In genomic region chr5:148454576-148454975, GRCh38 we compare ENCODE assay signal across 23 cellular contexts.
"Had no signal": no experiment of that assay in that cellular context is flagged by ENCODE, and none has a peak within 500 bp of the region (broad histone marks: within the 10 kb centered on the region; RNA-seq: fewer than 3 reads in every experiment).

No MANE protein-coding gene starts in this region.

- H3K4me1 ChIP-seq: colonic mucosa, gastrocnemius medialis, left lung, tibial nerve had no signal

- DNase-seq: activated CD4-positive, alpha-beta T cell treated with anti-CD3 and anti-CD28 coated beads for 4 hours; activated CD4-positive, alpha-beta T cell treated with anti-CD3 and anti-CD28 coated beads, Interleukin-2, amount 50 U/mL, for 4 hours; activated CD4-positive, CD25-positive, alpha-beta regulatory T cell; activated CD8-positive, alpha-beta memory T cell treated with anti-CD3 and anti-CD28 coated beads for 24 hours; activated effector memory CD4-positive, alpha-beta T cell treated with Interleukin-2 at 50 U/mL for 16 hours; activated naive CD4-positive, alpha-beta T cell treated with Interleukin-2 at 50 U/mL for 16 hours; cerebellar nuclear complex; colonic mucosa; effector memory CD4-positive, alpha-beta T cell; erythroblast; gastrocnemius medialis; glutamatergic neuron; hippocampal formation; left lung; stimulated activated CD4-positive, alpha-beta T cell treated with anti-CD3 and anti-CD28 coated beads, Interleukin-15, amount 100 ng/mL, for 24 hours; stimulated activated CD4-positive, alpha-beta T cell treated with anti-CD3 and anti-CD28 coated beads, Interleukin-2, amount 100 ng/mL, for 24 hours; T-helper 1 cell had no signal

- H3K27ac Mint-ChIP-seq: activated naive CD8-positive, alpha-beta T cell; nephron; T-helper 2 cell treated with Interferon-gamma antibody and Interleukin-4, amounts not matched to agents 5 μg/mL and 100 μg/mL, for 36 hours had no signal

- H3K4me3 ChIP-seq: colonic mucosa, gastrocnemius medialis, left lung, skin epidermis, tibial nerve had no signal

- H3K9me3 ChIP-seq: colonic mucosa, gastrocnemius medialis, left lung, tibial nerve had no signal

- H3K9me3 Mint-ChIP-seq: nephron; T-helper 2 cell treated with Interferon-gamma antibody and Interleukin-4, amounts not matched to agents 5 μg/mL and 100 μg/mL, for 36 hours had no signal

- H3K27me3 ChIP-seq: colonic mucosa, gastrocnemius medialis, left lung, tibial nerve had no signal

- ATAC-seq: left lung, sciatic nerve had no signal

- H3K36me3 Mint-ChIP-seq: activated naive CD8-positive, alpha-beta T cell had no signal

- H3K36me3 ChIP-seq: colonic mucosa, gastrocnemius medialis, left lung, tibial nerve had no signal

- H3K4me1 Mint-ChIP-seq: nephron had no signal

- H3K4me3 Mint-ChIP-seq: activated naive CD8-positive, alpha-beta T cell; nephron; T-helper 2 cell treated with Interferon-gamma antibody and Interleukin-4, amounts not matched to agents 5 μg/mL and 100 μg/mL, for 36 hours had no signal

- H3K27ac ChIP-seq: colonic mucosa, gastrocnemius medialis, left lung, skin epidermis, tibial nerve had no signal
